In the genomic region with DNA sequence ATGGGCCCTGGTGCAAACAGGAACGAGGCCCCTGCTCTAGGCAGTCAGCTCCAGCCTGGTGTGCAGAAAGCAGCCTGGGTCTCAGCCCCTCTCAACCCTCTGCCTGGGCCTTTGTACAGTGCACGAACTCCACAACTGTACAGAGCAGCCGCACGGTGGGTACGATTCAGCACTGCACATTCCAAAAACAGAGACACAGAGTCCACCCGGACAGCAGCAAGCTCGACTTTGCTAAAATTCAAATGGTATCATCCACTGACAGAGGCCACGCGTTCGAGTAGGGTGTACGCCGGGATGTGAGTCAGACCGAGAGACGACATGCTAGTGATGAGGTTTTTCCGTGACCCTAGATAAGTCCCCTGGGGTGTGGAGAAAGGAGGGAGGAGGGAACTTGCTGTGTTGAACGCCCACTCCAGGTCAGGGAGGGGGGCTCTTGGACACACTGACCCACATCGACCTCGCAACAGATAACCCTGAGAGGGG, we compare ENCODE assay signal across 8 cellular contexts.
DNase-seq lines count a peak whose midpoint lies in the region; ATAC-seq and TF ChIP-seq lines count a peak whose summit lies in the region.

No MANE protein-coding gene starts in this region.

- CTCF ChIA-PET in activated CD8-positive, alpha-beta T cell treated with anti-CD3 and anti-CD28 coated beads for 36 hours (lab: Charles Lee), result interaction anchor here (0.6 to 1.0 kb wide), 2 partner anchors 15 to 32 kb away, joined by 3 to 4 read pairs; no protein-coding TSS in a partner anchor

- H2AK5ac ChIP-seq in mesenchymal stem cell (ENCODE audit: low read length, severe bottlenecking), result no peak overlapping the region

- intact Hi-C loops in activated CD8-positive, alpha-beta T cell treated with anti-CD3 and anti-CD28 coated beads for 36 hours (cut with micrococcal nuclease), result no loop called here

- H3K27ac ChIP-seq in BLaER1 treated with 17β-estradiol and CSF1 and Interleukin-3, amounts not matched to agents 10 nM and 100 nM, result peak overlapping the region in 4 of 11 experiments; percentile 42 to 58 (median 52); a peak in 9 of 22 replicates
- H3K27ac ChIP-seq in GM23248 (no peak overlapping the region), mesenchymal stem cell (ENCODE audit: low read length, poor library complexity, severe bottlenecking) (no peak overlapping the region)

- peaks cover 0 to 13% (median 0%) of the 10 kb centered on the region in 11 experiments; a peak in 8 of 22 replicates for H3K27me3 ChIP-seq in BLaER1 treated with 17β-estradiol and CSF1 and Interleukin-3, amounts not matched to agents 10 nM and 100 nM
- H3K27me3 ChIP-seq in GM23248 (replicated peaks; ENCODE audit: insufficient read depth) (no peaks in the 10 kb centered on the region), mesenchymal stem cell (ENCODE audit: control insufficient read depth in 1 of 2, insufficient read depth in 1 of 2, low read length in 2 of 2) (no peaks in the 10 kb centered on the region)

- no peaks in the 10 kb centered on the region for H3K27me3 Mint-ChIP-seq in activated CD8-positive, alpha-beta T cell treated with anti-CD3 and anti-CD28 coated beads for 36 hours
- H3K27me3 Mint-ChIP-seq in immature natural killer cell (ENCODE audit: low read depth in 3 of 3), result peaks cover 25 to 35% (median 35%) of the 10 kb centered on the region in 3 donors

- DNase-seq in GM23248 (peak; percentile 10), mesenchymal stem cell (peak; percentile 48), NCI-H146 treated with DMSO at 0.1 percent for 48 hours (lab: John Stamatoyannopoulos, UW; ENCODE audit: unreplicated experiment) (no peak), immature natural killer cell (no peak), NCI-H1930 (lab: John Stamatoyannopoulos, UW) (no peak), NCI-H446 (lab: John Stamatoyannopoulos, UW) (no peak)
- peak; percentile 91 for DNase-seq in activated CD8-positive, alpha-beta T cell treated with anti-CD3 and anti-CD28 coated beads for 36 hours

- in situ Hi-C loops in GM23248 (cut with MboI), result no loop called here

- H3K9me2 ChIP-seq in GM23248 (ENCODE audit: insufficient read depth), result no peaks in the 10 kb centered on the region

- no peak overlapping the region for H3K18ac ChIP-seq in mesenchymal stem cell (ENCODE audit: low read depth in 1 of 2, low read length in 2 of 2)

- peak overlapping the region in 1 of 11 experiments; percentile 54; a peak in 5 of 22 replicates for H3K9ac ChIP-seq in BLaER1 treated with 17β-estradiol and CSF1 and Interleukin-3, amounts not matched to agents 10 nM and 100 nM
- H3K9ac ChIP-seq in GM23248 (no peak overlapping the region), mesenchymal stem cell (ENCODE audit: low read length) (no peak overlapping the region)

- no peak overlapping the region for H3K4ac ChIP-seq in mesenchymal stem cell (ENCODE audit: low read depth in 1 of 2, low read length in 2 of 2)

- H3K36me3 ChIP-seq in BLaER1 treated with 17β-estradiol and CSF1 and Interleukin-3, amounts not matched to agents 10 nM and 100 nM, result peaks cover 4 to 30% (median 13%) of the 10 kb centered on the region in 11 experiments; a peak in 11 of 22 replicates
- H3K36me3 ChIP-seq in GM23248 (ENCODE audit: low read depth) (no peaks in the 10 kb centered on the region), mesenchymal stem cell (ENCODE audit: control insufficient read depth in 1 of 2, insufficient read depth in 2 of 2, low read depth in 1 of 2, low read length in 2 of 2) (peaks cover 4 to 48% of the 10 kb centered on the region in 2 experiments)

- H2AFZ ChIP-seq in GM23248 (no peak overlapping the region), mesenchymal stem cell (ENCODE audit: low read depth, low read length) (no peak overlapping the region)

- WGBS in GM23248 (ENCODE audit: low coverage in 1 of 2, low lambda C conversion rate in 2 of 2, missing lambda C conversion rate in 2 of 2), 2 experiments, result 85 to 90% methylated on average over 17 to 18 of the region's 18 CpGs
- 82% methylated on average over 18 of the region's 18 CpGs for WGBS in mesenchymal stem cell

- POLR2A ChIA-PET in activated CD8-positive, alpha-beta T cell treated with anti-CD3 and anti-CD28 coated beads for 36 hours (lab: Charles Lee), result interaction anchor here (1.0 to 3.2 kb wide), 7 partner anchors 10 to 222 kb away, joined by 3 to 50 read pairs (median 8); no protein-coding TSS in a partner anchor

- H3K9me3 Mint-ChIP-seq in activated CD8-positive, alpha-beta T cell treated with anti-CD3 and anti-CD28 coated beads for 36 hours, result peaks cover 21% of the 10 kb centered on the region
- H3K9me3 Mint-ChIP-seq in immature natural killer cell, result peaks cover 2 to 11% (median 8%) of the 10 kb centered on the region in 6 donors

- peaks cover 0 to 12% (median 0%) of the 10 kb centered on the region in 11 experiments; a peak in 2 of 22 replicates for H4K20me1 ChIP-seq in BLaER1 treated with 17β-estradiol and CSF1 and Interleukin-3, amounts not matched to agents 10 nM and 100 nM
- H4K20me1 ChIP-seq in GM23248 (ENCODE audit: insufficient read depth), result no peaks in the 10 kb centered on the region

- no peak overlapping the region for H3K4me3 ChIP-seq in BLaER1 treated with 17β-estradiol and CSF1 and Interleukin-3, amounts not matched to agents 10 nM and 100 nM
- H3K4me3 ChIP-seq in GM23248, result no peak overlapping the region
- no peak overlapping the region for H3K4me3 ChIP-seq in mesenchymal stem cell (ENCODE audit: insufficient read depth in 1 of 2, low read depth in 1 of 2, low read length in 2 of 2)

- H3K4me1 ChIP-seq in BLaER1 treated with 17β-estradiol and CSF1 and Interleukin-3, amounts not matched to agents 10 nM and 100 nM, result peaks cover 22 to 69% (median 60%) of the 10 kb centered on the region in 10 experiments
- H3K4me1 ChIP-seq in GM23248 (ENCODE audit: insufficient read depth) (no peaks in the 10 kb centered on the region), mesenchymal stem cell (ENCODE audit: control insufficient read depth, insufficient read depth, low read depth, low read length) (peaks cover 18% of the 10 kb centered on the region)

- no peak overlapping the region for H2BK5ac ChIP-seq in mesenchymal stem cell (ENCODE audit: low read depth, low read length, poor library complexity, severe bottlenecking)

- peaks cover 13 to 39% (median 36%) of the 10 kb centered on the region in 11 experiments for H3K9me3 ChIP-seq in BLaER1 treated with 17β-estradiol and CSF1 and Interleukin-3, amounts not matched to agents 10 nM and 100 nM (replicated peaks in 1 of 11)
- H3K9me3 ChIP-seq in GM23248 (ENCODE audit: low read depth) (no peaks in the 10 kb centered on the region), mesenchymal stem cell (ENCODE audit: control insufficient read depth, low read length) (peaks cover 5% of the 10 kb centered on the region)

- H3K27ac Mint-ChIP-seq in activated CD8-positive, alpha-beta T cell treated with anti-CD3 and anti-CD28 coated beads for 36 hours, result peak overlapping the region; percentile 96
- peak overlapping the region in 1 of 6 donors; percentile 45 for H3K27ac Mint-ChIP-seq in immature natural killer cell

- peak; percentile 70 for ATAC-seq in activated CD8-positive, alpha-beta T cell treated with anti-CD3 and anti-CD28 coated beads for 36 hours

- H3K4me1 Mint-ChIP-seq in activated CD8-positive, alpha-beta T cell treated with anti-CD3 and anti-CD28 coated beads for 36 hours (ENCODE audit: low read depth), result peaks cover 39% of the 10 kb centered on the region
- peaks cover 9 to 18% of the 10 kb centered on the region in 2 donors for H3K4me1 Mint-ChIP-seq in immature natural killer cell

- H3K4me2 ChIP-seq in BLaER1 treated with 17β-estradiol and CSF1 and Interleukin-3, amounts not matched to agents 10 nM and 100 nM, result peak overlapping the region; percentile 26 to 96 (median 80); a peak in 21 of 22 replicates
- no peak overlapping the region for H3K4me2 ChIP-seq in GM23248 (ENCODE audit: unreplicated experiment)
- no peak overlapping the region for H3K4me2 ChIP-seq in mesenchymal stem cell (ENCODE audit: low read length, poor library complexity, severe bottlenecking)

- peaks cover 2% of the 10 kb centered on the region for H3K79me1 ChIP-seq in mesenchymal stem cell (replicated peaks; ENCODE audit: low read length, poor library complexity, severe bottlenecking)

- H3F3A ChIP-seq in GM23248 (ENCODE audit: insufficient read depth), result no peaks in the 10 kb centered on the region

- H2BK12ac ChIP-seq in mesenchymal stem cell (ENCODE audit: low read length in 2 of 2), result no peak overlapping the region

- H4K91ac ChIP-seq in mesenchymal stem cell (ENCODE audit: low read length), result no peak overlapping the region

- no peak overlapping the region for H4K8ac ChIP-seq in mesenchymal stem cell (ENCODE audit: low read length)

- no peak overlapping the region for H3K23ac ChIP-seq in mesenchymal stem cell (ENCODE audit: low read length in 2 of 2)

- H3K79me2 ChIP-seq in GM23248 (ENCODE audit: insufficient read depth), result no peaks in the 10 kb centered on the region

- H2BK120ac ChIP-seq in mesenchymal stem cell (ENCODE audit: low read depth, low read length), result no peak overlapping the region

- no peak overlapping the region for H3K14ac ChIP-seq in mesenchymal stem cell (ENCODE audit: low read length in 2 of 2)

- no peak overlapping the region for H2BK15ac ChIP-seq in mesenchymal stem cell (ENCODE audit: low read depth, poor library complexity, severe bottlenecking)

- H3K4me3 Mint-ChIP-seq in activated CD8-positive, alpha-beta T cell treated with anti-CD3 and anti-CD28 coated beads for 36 hours, result peak overlapping the region; percentile 78
- no peak overlapping the region for H3K4me3 Mint-ChIP-seq in immature natural killer cell

- peaks cover 83% of the 10 kb centered on the region for H3K36me3 Mint-ChIP-seq in activated CD8-positive, alpha-beta T cell treated with anti-CD3 and anti-CD28 coated beads for 36 hours (ENCODE audit: low read depth)
- peaks cover 8 to 11% (median 8%) of the 10 kb centered on the region in 3 donors for H3K36me3 Mint-ChIP-seq in immature natural killer cell

- no peak for TF ChIP-seq CTCF in activated CD8-positive, alpha-beta T cell treated with anti-CD3 and anti-CD28 coated beads for 36 hours (IDR thresholded peaks at IDR 0.05)

Comparison
In these comparisons a context has a peak if more than half of its experiments do, and no peak if none do; other contexts are left out.
1. H3K4me2 ChIP-seq: peak in BLaER1 treated with 17β-estradiol and CSF1 and Interleukin-3, amounts not matched to agents 10 nM and 100 nM (11 of 11); none in GM23248 (single experiment) and mesenchymal stem cell (single experiment).
2. DNase-seq: peak in GM23248 (single experiment), activated CD8-positive, alpha-beta T cell treated with anti-CD3 and anti-CD28 coated beads for 36 hours (single experiment) and mesenchymal stem cell (single experiment); none in NCI-H146 treated with DMSO at 0.1 percent for 48 hours (single experiment), immature natural killer cell (0 of 3), NCI-H1930 (0 of 2) and NCI-H446 (0 of 2).